ENCODE assay signal across 9 cellular contexts in genomic region chr19:41175825-41176734, GRCh38. TPM values are rescaled to one million over a fixed set of nuclear protein-coding genes. Genes with fewer than 3 reads are reported as not detected.
DNase-seq lines count a peak whose midpoint lies in the region; ATAC-seq and TF ChIP-seq lines count a peak whose summit lies in the region.
"Had no signal": no experiment of that assay in that cellular context is flagged by ENCODE, and none has a peak within 500 bp of the region (broad histone marks: within the 10 kb centered on the region; RNA-seq: fewer than 3 reads in every experiment).

No MANE protein-coding gene starts in this region.

- CTCF ChIA-PET in activated B cell treated with CpG ODN at 0.5 μM for 24 hours (lab: Charles Lee), result no interaction called here

- H3K4me3 ChIP-seq in right atrium auricular region, result no peak overlapping the region
- H3K4me3 ChIP-seq in duodenal mucosa (ENCODE audit: low read depth in 1 of 2, low read length in 2 of 2), result peak overlapping the region; percentile 29 to 32
- peak overlapping the region; percentile 25 for H3K4me3 ChIP-seq in mesodermal cell (ENCODE audit: extremely low read depth, insufficient read depth, low read length, poor library complexity, severe bottlenecking)
- peak overlapping the region; percentile 12 for H3K4me3 ChIP-seq in thoracic aorta

- H3K36me3 ChIP-seq in right atrium auricular region, result no peaks in the 10 kb centered on the region
- H3K36me3 ChIP-seq in duodenal mucosa (ENCODE audit: control insufficient read depth in 1 of 2, insufficient read depth in 2 of 2, low read length in 2 of 2), result no peaks in the 10 kb centered on the region
- H3K36me3 ChIP-seq in mesodermal cell (ENCODE audit: control insufficient read depth, insufficient read depth, low read length), result no peaks in the 10 kb centered on the region
- no peaks in the 10 kb centered on the region for H3K36me3 ChIP-seq in thoracic aorta
- H3K36me3 ChIP-seq: ascending aorta had no signal

- DNase-seq in Right ventricle myocardium inferior (ENCODE audit: missing footprints) (peak; percentile 82), right atrium auricular region (ENCODE audit: low spot score) (no peak), activated B cell treated with CpG ODN at 0.5 μM for 24 hours (no peak), thoracic aorta (ENCODE audit: low spot score) (no peak), NCI-H146 (lab: John Stamatoyannopoulos, UW) (no peak)

- intact Hi-C loops in Right ventricle myocardium inferior (cut with DNase I), result no loop called here
- intact Hi-C loops in activated B cell treated with CpG ODN at 0.5 μM for 24 hours (cut with micrococcal nuclease), result no loop called here

- H3K4me1 Mint-ChIP-seq in activated B cell treated with CpG ODN at 0.5 μM for 24 hours, result peaks cover 5% of the 10 kb centered on the region

- POLR2A ChIA-PET in activated B cell treated with CpG ODN at 0.5 μM for 24 hours (lab: Charles Lee), result no interaction called here

- H3K27me3 Mint-ChIP-seq in activated B cell treated with CpG ODN at 0.5 μM for 24 hours, result peaks cover 3% of the 10 kb centered on the region

- H3K9me3 ChIP-seq in right atrium auricular region, result no peaks in the 10 kb centered on the region
- no peaks in the 10 kb centered on the region for H3K9me3 ChIP-seq in duodenal mucosa (ENCODE audit: control insufficient read depth in 1 of 2, low read length in 2 of 2)
- no peaks in the 10 kb centered on the region for H3K9me3 ChIP-seq in mesodermal cell (ENCODE audit: control insufficient read depth, low read length)
- no peaks in the 10 kb centered on the region for H3K9me3 ChIP-seq in thoracic aorta
- H3K9me3 ChIP-seq: ascending aorta had no signal

- peak; percentile 84 for ATAC-seq in Right ventricle myocardium inferior
- ATAC-seq in activated B cell treated with CpG ODN at 0.5 μM for 24 hours (ENCODE audit: low read depth), result peak; percentile 37
- ATAC-seq in thoracic aorta (ENCODE audit: insufficient number of reproducible peaks, low FRiP score, low read depth), result no peak
- no peak for ATAC-seq in HG03280 (IDR thresholded peaks at IDR 0.05; ENCODE audit: unreplicated experiment)

- H3K27me3 ChIP-seq in right atrium auricular region, result no peaks in the 10 kb centered on the region
- H3K27me3 ChIP-seq in duodenal mucosa (ENCODE audit: control insufficient read depth in 1 of 2, insufficient read depth in 2 of 2, low read length in 2 of 2), result no peaks in the 10 kb centered on the region
- H3K27me3 ChIP-seq in thoracic aorta (replicated peaks; ENCODE audit: insufficient read depth), result no peaks in the 10 kb centered on the region
- H3K27me3 ChIP-seq: ascending aorta had no signal

- no peak overlapping the region for H3K27ac Mint-ChIP-seq in activated B cell treated with CpG ODN at 0.5 μM for 24 hours

- no peak for TF ChIP-seq CTCF in right atrium auricular region (IDR thresholded peaks at IDR 0.05)
- TF ChIP-seq CTCF in activated B cell treated with CpG ODN at 0.5 μM for 24 hours (IDR thresholded peaks at IDR 0.05), result no peak
- TF ChIP-seq CTCF in thoracic aorta (IDR thresholded peaks at IDR 0.05), result no peak

- H3K36me3 Mint-ChIP-seq in activated B cell treated with CpG ODN at 0.5 μM for 24 hours (ENCODE audit: low read depth), result no peaks in the 10 kb centered on the region

- no peak overlapping the region for H3K4me3 Mint-ChIP-seq in activated B cell treated with CpG ODN at 0.5 μM for 24 hours

- no peaks in the 10 kb centered on the region for H3K9me3 Mint-ChIP-seq in activated B cell treated with CpG ODN at 0.5 μM for 24 hours

- H3K4me1 ChIP-seq in right atrium auricular region, result no peaks in the 10 kb centered on the region
- H3K4me1 ChIP-seq in duodenal mucosa (ENCODE audit: control insufficient read depth in 1 of 2, insufficient read depth in 2 of 2, low read length in 2 of 2), result peaks cover 12 to 14% of the 10 kb centered on the region in 2 donors
- H3K4me1 ChIP-seq in mesodermal cell (ENCODE audit: control insufficient read depth, insufficient read depth, low read length, poor library complexity, severe bottlenecking), result peaks cover 11% of the 10 kb centered on the region
- H3K4me1 ChIP-seq in thoracic aorta (ENCODE audit: control insufficient read depth in 1 of 2, low read depth in 2 of 2), result peaks cover 0 to 9% of the 10 kb centered on the region in 2 donors
- H3K4me1 ChIP-seq: ascending aorta had no signal

- H3K27ac ChIP-seq in right atrium auricular region (no peak overlapping the region), duodenal mucosa (ENCODE audit: low read depth, low read length) (no peak overlapping the region), mesodermal cell (ENCODE audit: low read depth, low read length, severe bottlenecking) (peak overlapping the region; percentile 91), thoracic aorta (no peak overlapping the region)
- H3K27ac ChIP-seq: ascending aorta had no signal

- 5 to 16% methylated on average over 9 to 12 of the region's 13 CpGs for WGBS in mesodermal cell (ENCODE audit: insufficient coverage in 2 of 2), 2 experiments

- H3K9ac ChIP-seq in duodenal mucosa (ENCODE audit: low read depth in 1 of 2, low read length in 2 of 2), result peak overlapping the region in 1 of 2 donors; percentile 51

RNA-seq across cellular contexts. Expression of gene CYP2S1, which starts 16.9 kb away (rescaled TPM):
- total RNA-seq in Right ventricle myocardium inferior (0.73 TPM), right atrium auricular region (1 to 10 TPM in 1 of 2 donors, under 1 TPM in 1; 0.59 to 1.6 TPM), activated B cell treated with CpG ODN at 0.5 μM for 24 hours (not detected in 2 replicates), thoracic aorta (10 to 100 TPM in 1 of 2 donors, 1 to 10 TPM in 1; 2.3 to 12.4 TPM)
- 15.0 TPM for polyA plus RNA-seq in mesodermal cell (2013, experiment 1 of 2)
- polyA plus RNA-seq in mesodermal cell (2013, experiment 2 of 2), result 11.3 TPM
- total RNA-seq: ascending aorta had no signal

RNA-seq across cellular contexts. Expression of gene AXL, which starts 42.9 kb away (rescaled TPM):
- 19.8 TPM for total RNA-seq in Right ventricle myocardium inferior
- total RNA-seq in right atrium auricular region, result 10 to 100 TPM; 27.3 to 81.4 TPM
- not detected in 2 replicates for total RNA-seq in activated B cell treated with CpG ODN at 0.5 μM for 24 hours
- 88.9 TPM for polyA plus RNA-seq in mesodermal cell (2013, experiment 1 of 2)
- 83.4 TPM for polyA plus RNA-seq in mesodermal cell (2013, experiment 2 of 2)
- total RNA-seq in thoracic aorta, result 100 to 1,000 TPM; 138 to 157 TPM

Comparison
In these comparisons a context has a peak if more than half of its experiments do, and no peak if none do; other contexts are left out.
1. ATAC-seq: peak in Right ventricle myocardium inferior (single experiment) and activated B cell treated with CpG ODN at 0.5 μM for 24 hours (single experiment); none in thoracic aorta (single experiment) and HG03280 (single experiment).
2. H3K4me3 ChIP-seq: peak in duodenal mucosa (2 of 2), mesodermal cell (single experiment) and thoracic aorta (single experiment); none in right atrium auricular region (0 of 2).
3. RNA of gene AXL, which starts 42.9 kb away (total RNA-seq): 138 to 157 TPM in thoracic aorta, 27.3 to 81.4 TPM in right atrium auricular region and 19.8 TPM in Right ventricle myocardium inferior (single experiment); not detected in activated B cell treated with CpG ODN at 0.5 μM for 24 hours; every median in the first group is over 10 times any median in the second.